ENCODE assay signal across 8 cellular contexts in the genomic region with DNA sequence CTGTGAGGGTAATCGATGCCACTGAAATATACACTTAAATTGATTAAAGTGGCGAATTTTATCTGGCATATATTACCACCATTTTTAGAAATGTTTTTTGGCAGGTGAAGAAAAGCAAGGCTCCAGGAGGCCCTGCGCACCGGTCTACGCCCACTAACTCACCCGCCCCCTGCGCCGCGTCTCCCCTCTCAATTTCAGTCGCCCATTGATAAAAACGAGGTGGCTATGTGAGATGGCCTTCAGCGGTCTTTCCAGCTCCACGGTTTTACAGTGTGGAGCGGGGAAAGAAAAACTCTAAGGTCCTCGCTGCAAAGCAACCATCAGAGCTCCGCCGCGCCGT. TPM values are rescaled to one million over a fixed set of nuclear protein-coding genes. Genes with fewer than 3 reads are reported as not detected.
DNase-seq lines count a peak whose midpoint lies in the region; ATAC-seq and TF ChIP-seq lines count a peak whose summit lies in the region.

No MANE protein-coding gene starts in this region.

- H3K9ac ChIP-seq in BLaER1 (peak overlapping the region; percentile 74), endocrine pancreas (ENCODE audit: control insufficient read depth, insufficient read depth, low read length) (peak overlapping the region; percentile 22), neural progenitor cell (no peak overlapping the region)

- H4K20me1 ChIP-seq in BLaER1 (0 out of 2 replicates have a peak, but pooled peaks cover 5% of the 10 kb centered on the region), neural progenitor cell (ENCODE audit: low read depth) (peaks cover 10% of the 10 kb centered on the region)

- no peak for TF ChIP-seq CTCF in neural progenitor cell (IDR thresholded peaks at IDR 0.05)

- H3K9me3 Mint-ChIP-seq in neural progenitor cell, result peaks cover 5% of the 10 kb centered on the region

- peaks cover 18% of the 10 kb centered on the region for H3K4me1 ChIP-seq in BLaER1
- peaks cover 3% of the 10 kb centered on the region for H3K4me1 ChIP-seq in endocrine pancreas (ENCODE audit: control insufficient read depth, insufficient read depth, low read length)
- peaks cover 14% of the 10 kb centered on the region for H3K4me1 ChIP-seq in neural progenitor cell

- H3K9me3 ChIP-seq in BLaER1, result peaks cover 5% of the 10 kb centered on the region; the same call in 1 of the 2 replicates
- no peaks in the 10 kb centered on the region for H3K9me3 ChIP-seq in endocrine pancreas (ENCODE audit: control insufficient read depth, low read length)
- H3K9me3 ChIP-seq in neural progenitor cell (ENCODE audit: low read depth), result no peaks in the 10 kb centered on the region

- H3K36me3 ChIP-seq in BLaER1, result no peaks in the 10 kb centered on the region
- H3K36me3 ChIP-seq in endocrine pancreas (ENCODE audit: control insufficient read depth, insufficient read depth, low read length), result no peaks in the 10 kb centered on the region
- H3K36me3 ChIP-seq in neural progenitor cell, result no peaks in the 10 kb centered on the region

- no peak overlapping the region for H3K27ac Mint-ChIP-seq in neural progenitor cell

- peaks cover 5% of the 10 kb centered on the region for H3K27me3 Mint-ChIP-seq in neural progenitor cell (ENCODE audit: insufficient read depth, low read depth)

- peak overlapping the region; percentile 93 for H3K4me2 ChIP-seq in BLaER1
- peak overlapping the region; percentile 95 for H3K4me2 ChIP-seq in neural progenitor cell

- peak overlapping the region; percentile 86 for H3K4me3 Mint-ChIP-seq in neural progenitor cell

- H3K4me3 ChIP-seq in BLaER1 (peak overlapping the region; percentile 73), endocrine pancreas (ENCODE audit: control insufficient read depth, insufficient read depth, low read length) (peak overlapping the region; percentile 76), neural progenitor cell (peak overlapping the region; percentile 62)

- H3K27me3 ChIP-seq in BLaER1 (peaks cover 10% of the 10 kb centered on the region; the same call in 1 of the 2 replicates), endocrine pancreas (ENCODE audit: control insufficient read depth, insufficient read depth, low read length) (no peaks in the 10 kb centered on the region), neural progenitor cell (peaks cover 15% of the 10 kb centered on the region)

- H2AFZ ChIP-seq in neural progenitor cell (replicated peaks), result peak overlapping the region; percentile 98

- H3F3A ChIP-seq in neural progenitor cell (ENCODE audit: low read depth), result peaks cover 26% of the 10 kb centered on the region

- peaks cover 11% of the 10 kb centered on the region for H3K4me1 Mint-ChIP-seq in neural progenitor cell

- no peaks in the 10 kb centered on the region for H3K79me2 ChIP-seq in neural progenitor cell (ENCODE audit: low read depth)

- no peak overlapping the region for H3K27ac ChIP-seq in BLaER1
- no peak overlapping the region for H3K27ac ChIP-seq in neural progenitor cell

- ATAC-seq in GM21576 (IDR thresholded peaks at IDR 0.05; ENCODE audit: unreplicated experiment) (peak; percentile 18), HG03469 (IDR thresholded peaks at IDR 0.05; ENCODE audit: unreplicated experiment) (no peak)

- peak; percentile 34 for DNase-seq in NCI-H1694 (lab: John Stamatoyannopoulos, UW)
- no peak for DNase-seq in neural progenitor cell (ENCODE audit: low spot score)
- no peak for DNase-seq in DMS153 treated with DMSO at 0.1 percent for 48 hours (lab: John Stamatoyannopoulos, UW; ENCODE audit: unreplicated experiment)
- DNase-seq in H4 (ENCODE audit: low spot score), result no peak

- peaks cover 6% of the 10 kb centered on the region for H3K36me3 Mint-ChIP-seq in neural progenitor cell

RNA-seq across cellular contexts. Expression of a gene that starts 0.6 kb away (rescaled TPM):
- 0.24 and 1.1 TPM in 2 replicates for total RNA-seq in neural progenitor cell (ENCODE audit: low replicate concordance)
- 0.39 and 1.4 TPM in 2 replicates for total RNA-seq in H4 (2014; rRNA removed; shearing (Covaris generic))

RNA-seq across cellular contexts. Expression of a gene that starts 48.4 kb away (rescaled TPM):
- 284 and 413 TPM in 2 replicates for total RNA-seq in neural progenitor cell (ENCODE audit: low replicate concordance)
- 215 and 268 TPM in 2 replicates for total RNA-seq in H4 (2014; rRNA removed; shearing (Covaris generic))
